Comparison of ENCODE assay signal across 1 cellular context in the genomic region with DNA sequence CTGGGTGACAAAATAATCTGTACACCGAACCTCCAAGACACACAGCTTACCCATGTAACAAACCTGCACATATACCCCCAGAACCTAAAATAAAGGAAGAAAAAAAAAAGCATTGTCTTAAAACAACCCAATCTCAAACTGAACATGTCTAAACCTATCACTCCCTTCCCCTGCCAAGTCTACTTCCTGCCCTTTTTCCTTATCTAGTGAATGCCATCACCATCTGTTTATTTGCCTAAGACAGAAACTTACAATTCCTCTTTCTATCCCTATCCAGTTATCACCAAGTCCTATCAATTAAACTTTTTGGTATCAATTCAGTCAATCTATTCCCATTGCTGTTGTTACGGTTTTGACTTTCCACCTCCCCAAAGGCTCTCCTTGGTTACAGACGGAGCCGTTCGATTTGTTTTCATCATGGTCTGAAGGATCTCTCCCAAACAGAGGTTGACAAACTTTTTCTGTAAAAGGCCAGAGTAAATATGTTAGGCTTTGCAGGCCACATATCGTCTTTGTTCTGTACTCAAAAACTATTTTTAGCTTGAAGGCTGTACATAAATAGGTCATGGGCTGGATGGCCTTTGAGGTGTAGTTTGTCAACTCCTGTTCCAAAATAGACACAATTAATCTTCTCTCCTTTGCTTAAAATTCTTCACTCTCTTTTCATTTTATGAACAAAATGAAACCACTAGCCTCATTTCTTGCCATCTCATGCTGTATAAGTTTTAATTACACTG.
TF ChIP-seq lines count a peak whose summit lies in the region.

No MANE protein-coding gene starts in this region.

TF ChIP-seq in H1, 55 proteins besides CTCF, POLR2A, EP300 and RAD21:
- TF ChIP-seq CBX8 (IDR thresholded peaks at IDR 0.05; ENCODE audit: borderline replicate concordance, low read depth, low read length) (no peak), MAFK (IDR thresholded peaks at IDR 0.05; ENCODE audit: low read depth, low read length) (no peak), GABPA (IDR thresholded peaks at IDR 0.05; ENCODE audit: borderline replicate concordance, insufficient read depth, low read length) (no peak), EGR1 (IDR thresholded peaks at IDR 0.05; ENCODE audit: borderline replicate concordance, low read depth, low read length) (no peak), HDAC2 (IDR thresholded peaks at IDR 0.05; ENCODE audit: borderline replicate concordance in 1 of 2, low read depth in 2 of 2, low read length in 2 of 2) (no peak), RNF2 (IDR thresholded peaks at IDR 0.05; ENCODE audit: borderline replicate concordance, low read depth, low read length, missing control alignments, poor library complexity, severe bottlenecking) (no peak)
- TF ChIP-seq, protein P1, sequence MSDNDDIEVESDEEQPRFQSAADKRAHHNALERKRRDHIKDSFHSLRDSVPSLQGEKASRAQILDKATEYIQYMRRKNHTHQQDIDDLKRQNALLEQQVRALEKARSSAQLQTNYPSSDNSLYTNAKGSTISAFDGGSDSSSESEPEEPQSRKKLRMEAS (IDR thresholded peaks at IDR 0.05), result no peak
- TF ChIP-seq, protein P2, sequence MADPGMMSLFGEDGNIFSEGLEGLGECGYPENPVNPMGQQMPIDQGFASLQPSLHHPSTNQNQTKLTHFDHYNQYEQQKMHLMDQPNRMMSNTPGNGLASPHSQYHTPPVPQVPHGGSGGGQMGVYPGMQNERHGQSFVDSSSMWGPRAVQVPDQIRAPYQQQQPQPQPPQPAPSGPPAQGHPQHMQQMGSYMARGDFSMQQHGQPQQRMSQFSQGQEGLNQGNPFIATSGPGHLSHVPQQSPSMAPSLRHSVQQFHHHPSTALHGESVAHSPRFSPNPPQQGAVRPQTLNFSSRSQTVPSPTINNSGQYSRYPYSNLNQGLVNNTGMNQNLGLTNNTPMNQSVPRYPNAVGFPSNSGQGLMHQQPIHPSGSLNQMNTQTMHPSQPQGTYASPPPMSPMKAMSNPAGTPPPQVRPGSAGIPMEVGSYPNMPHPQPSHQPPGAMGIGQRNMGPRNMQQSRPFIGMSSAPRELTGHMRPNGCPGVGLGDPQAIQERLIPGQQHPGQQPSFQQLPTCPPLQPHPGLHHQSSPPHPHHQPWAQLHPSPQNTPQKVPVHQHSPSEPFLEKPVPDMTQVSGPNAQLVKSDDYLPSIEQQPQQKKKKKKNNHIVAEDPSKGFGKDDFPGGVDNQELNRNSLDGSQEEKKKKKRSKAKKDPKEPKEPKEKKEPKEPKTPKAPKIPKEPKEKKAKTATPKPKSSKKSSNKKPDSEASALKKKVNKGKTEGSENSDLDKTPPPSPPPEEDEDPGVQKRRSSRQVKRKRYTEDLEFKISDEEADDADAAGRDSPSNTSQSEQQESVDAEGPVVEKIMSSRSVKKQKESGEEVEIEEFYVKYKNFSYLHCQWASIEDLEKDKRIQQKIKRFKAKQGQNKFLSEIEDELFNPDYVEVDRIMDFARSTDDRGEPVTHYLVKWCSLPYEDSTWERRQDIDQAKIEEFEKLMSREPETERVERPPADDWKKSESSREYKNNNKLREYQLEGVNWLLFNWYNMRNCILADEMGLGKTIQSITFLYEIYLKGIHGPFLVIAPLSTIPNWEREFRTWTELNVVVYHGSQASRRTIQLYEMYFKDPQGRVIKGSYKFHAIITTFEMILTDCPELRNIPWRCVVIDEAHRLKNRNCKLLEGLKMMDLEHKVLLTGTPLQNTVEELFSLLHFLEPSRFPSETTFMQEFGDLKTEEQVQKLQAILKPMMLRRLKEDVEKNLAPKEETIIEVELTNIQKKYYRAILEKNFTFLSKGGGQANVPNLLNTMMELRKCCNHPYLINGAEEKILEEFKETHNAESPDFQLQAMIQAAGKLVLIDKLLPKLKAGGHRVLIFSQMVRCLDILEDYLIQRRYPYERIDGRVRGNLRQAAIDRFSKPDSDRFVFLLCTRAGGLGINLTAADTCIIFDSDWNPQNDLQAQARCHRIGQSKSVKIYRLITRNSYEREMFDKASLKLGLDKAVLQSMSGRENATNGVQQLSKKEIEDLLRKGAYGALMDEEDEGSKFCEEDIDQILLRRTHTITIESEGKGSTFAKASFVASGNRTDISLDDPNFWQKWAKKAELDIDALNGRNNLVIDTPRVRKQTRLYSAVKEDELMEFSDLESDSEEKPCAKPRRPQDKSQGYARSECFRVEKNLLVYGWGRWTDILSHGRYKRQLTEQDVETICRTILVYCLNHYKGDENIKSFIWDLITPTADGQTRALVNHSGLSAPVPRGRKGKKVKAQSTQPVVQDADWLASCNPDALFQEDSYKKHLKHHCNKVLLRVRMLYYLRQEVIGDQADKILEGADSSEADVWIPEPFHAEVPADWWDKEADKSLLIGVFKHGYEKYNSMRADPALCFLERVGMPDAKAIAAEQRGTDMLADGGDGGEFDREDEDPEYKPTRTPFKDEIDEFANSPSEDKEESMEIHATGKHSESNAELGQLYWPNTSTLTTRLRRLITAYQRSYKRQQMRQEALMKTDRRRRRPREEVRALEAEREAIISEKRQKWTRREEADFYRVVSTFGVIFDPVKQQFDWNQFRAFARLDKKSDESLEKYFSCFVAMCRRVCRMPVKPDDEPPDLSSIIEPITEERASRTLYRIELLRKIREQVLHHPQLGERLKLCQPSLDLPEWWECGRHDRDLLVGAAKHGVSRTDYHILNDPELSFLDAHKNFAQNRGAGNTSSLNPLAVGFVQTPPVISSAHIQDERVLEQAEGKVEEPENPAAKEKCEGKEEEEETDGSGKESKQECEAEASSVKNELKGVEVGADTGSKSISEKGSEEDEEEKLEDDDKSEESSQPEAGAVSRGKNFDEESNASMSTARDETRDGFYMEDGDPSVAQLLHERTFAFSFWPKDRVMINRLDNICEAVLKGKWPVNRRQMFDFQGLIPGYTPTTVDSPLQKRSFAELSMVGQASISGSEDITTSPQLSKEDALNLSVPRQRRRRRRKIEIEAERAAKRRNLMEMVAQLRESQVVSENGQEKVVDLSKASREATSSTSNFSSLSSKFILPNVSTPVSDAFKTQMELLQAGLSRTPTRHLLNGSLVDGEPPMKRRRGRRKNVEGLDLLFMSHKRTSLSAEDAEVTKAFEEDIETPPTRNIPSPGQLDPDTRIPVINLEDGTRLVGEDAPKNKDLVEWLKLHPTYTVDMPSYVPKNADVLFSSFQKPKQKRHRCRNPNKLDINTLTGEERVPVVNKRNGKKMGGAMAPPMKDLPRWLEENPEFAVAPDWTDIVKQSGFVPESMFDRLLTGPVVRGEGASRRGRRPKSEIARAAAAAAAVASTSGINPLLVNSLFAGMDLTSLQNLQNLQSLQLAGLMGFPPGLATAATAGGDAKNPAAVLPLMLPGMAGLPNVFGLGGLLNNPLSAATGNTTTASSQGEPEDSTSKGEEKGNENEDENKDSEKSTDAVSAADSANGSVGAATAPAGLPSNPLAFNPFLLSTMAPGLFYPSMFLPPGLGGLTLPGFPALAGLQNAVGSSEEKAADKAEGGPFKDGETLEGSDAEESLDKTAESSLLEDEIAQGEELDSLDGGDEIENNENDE (IDR thresholded peaks at IDR 0.05; ENCODE audit: insufficient replicate concordance, low read length), result no peak
